Comparison of ENCODE assay signal across 31 cellular contexts in the genomic region with DNA sequence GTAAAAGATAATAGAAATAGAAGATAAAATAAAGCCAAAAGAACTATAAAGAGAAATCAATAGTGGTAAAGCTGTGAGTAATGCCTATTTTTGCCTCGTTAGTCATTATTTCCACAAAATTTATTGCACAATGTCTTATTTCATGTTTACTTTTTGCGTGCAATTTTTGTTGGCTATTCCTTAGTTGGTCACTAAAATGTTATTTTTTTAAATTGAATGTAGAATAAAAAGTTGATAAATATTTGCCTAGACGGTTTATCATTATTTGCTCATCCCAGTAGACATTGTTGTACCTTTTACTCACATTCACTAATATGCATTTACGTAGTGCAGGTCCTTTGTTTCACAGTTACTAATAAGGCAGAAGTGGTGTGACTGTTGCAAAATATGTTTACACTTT.
A peak's percentile ranks its signal among the peaks of the same experiment; 100 is the strongest.
DNase-seq lines count a peak whose midpoint lies in the region; ATAC-seq and TF ChIP-seq lines count a peak whose summit lies in the region.
"Had no signal": no experiment of that assay in that cellular context is flagged by ENCODE, and none has a peak within 500 bp of the region (broad histone marks: within the 10 kb centered on the region; RNA-seq: fewer than 3 reads in every experiment).

No MANE protein-coding gene starts in this region.

- TF ChIP-seq CTCF in MCF 10A (IDR thresholded peaks at IDR 0.05; ENCODE audit: unreplicated experiment) (no peak), breast epithelium (IDR thresholded peaks at IDR 0.05) (no peak), astrocyte of the spinal cord (IDR thresholded peaks at IDR 0.05; ENCODE audit: low read depth, low read length) (no peak), fibroblast of villous mesenchyme (IDR thresholded peaks at IDR 0.05; ENCODE audit: insufficient read depth, low read depth, low read length) (no peak)

- ATAC-seq in GM19467 (IDR thresholded peaks at IDR 0.05; ENCODE audit: unreplicated experiment), result no peak
- ATAC-seq in activated CD8-positive, alpha-beta T cell treated with anti-CD3 and anti-CD28 coated beads, Interleukin-2, amount 10 ng/mL, durations not matched to agents 7 days and 5 days, result no peak
- ATAC-seq: activated T-cell treated with anti-CD3 and anti-CD28 coated beads, Interleukin-2, amount 50 U/mL, for 4 hours; left lung; pancreas; WTC11 had no signal

- intact Hi-C loops in MCF 10A (cut with micrococcal nuclease) (no loop called here), breast epithelium (cut with DNase I; ENCODE audit: low total_unique reads) (no loop called here)

- no peaks in the 10 kb centered on the region for H3K27me3 ChIP-seq in breast epithelium
- H3K27me3 ChIP-seq: left lung, pancreas, SJCRH30 had no signal

- H3K4me3 ChIP-seq in breast epithelium, result no peak overlapping the region
- H3K4me3 ChIP-seq in astrocyte of the spinal cord (ENCODE audit: low read depth, low read length), result no peak overlapping the region
- H3K4me3 ChIP-seq in fibroblast of villous mesenchyme (ENCODE audit: low read depth, low read length), result no peak overlapping the region
- H3K4me3 ChIP-seq: left lung, pancreas, SJCRH30, thoracic aorta had no signal

- POLR2A ChIA-PET in MCF 10A (lab: Yijun Ruan, JAX), result interaction anchor here (0.7 to 1.8 kb wide), 4 partner anchors 31 to 66 kb away, joined by 3 to 6 read pairs (median 3); no protein-coding TSS in a partner anchor
- POLR2A ChIA-PET in activated CD8-positive, alpha-beta T cell treated with anti-CD3 and anti-CD28 coated beads, Interleukin-2, amount 10 ng/mL, durations not matched to agents 7 days and 5 days (lab: Charles Lee), result no interaction called here

- H3K4me1 ChIP-seq in breast epithelium, result no peaks in the 10 kb centered on the region
- H3K4me1 ChIP-seq: left lung, pancreas, SJCRH30 had no signal

- H3K27ac Mint-ChIP-seq in MCF 10A (ENCODE audit: low read depth, unreplicated experiment), result no peak overlapping the region
- no peak overlapping the region for H3K27ac Mint-ChIP-seq in activated CD8-positive, alpha-beta T cell treated with anti-CD3 and anti-CD28 coated beads, Interleukin-2, amount 10 ng/mL, durations not matched to agents 7 days and 5 days
- H3K27ac Mint-ChIP-seq: activated naive CD8-positive, alpha-beta T cell treated with anti-CD3 and anti-CD28 coated beads for 36 hours; CD4-positive, alpha-beta T cell; stimulated activated naive CD8-positive, alpha-beta T cell treated with anti-CD3 and anti-CD28 coated beads, Interleukin-15, Interleukin-2, amounts not matched to agents 100 ng/mL and 50 ng/mL, for 24 hours; WTC11 had no signal

- in situ Hi-C loops in astrocyte of the spinal cord (cut with HindIII; ENCODE audit: low sequenced_read_pairs), result no loop called here

- TF ChIP-seq POLR2A in breast epithelium (IDR thresholded peaks at IDR 0.05), result no peak

- no peaks in the 10 kb centered on the region for H3K9me3 Mint-ChIP-seq in MCF 10A (ENCODE audit: unreplicated experiment)
- H3K9me3 Mint-ChIP-seq in activated CD8-positive, alpha-beta T cell treated with anti-CD3 and anti-CD28 coated beads, Interleukin-2, amount 10 ng/mL, durations not matched to agents 7 days and 5 days (ENCODE audit: insufficient read depth), result no peaks in the 10 kb centered on the region

- CTCF ChIA-PET in MCF 10A (lab: Yijun Ruan, JAX), result interaction anchor here (1.0 kb wide), 1 partner anchor 38 kb away, joined by 4 read pairs; no protein-coding TSS in a partner anchor
- CTCF ChIA-PET in activated CD8-positive, alpha-beta T cell treated with anti-CD3 and anti-CD28 coated beads, Interleukin-2, amount 10 ng/mL, durations not matched to agents 7 days and 5 days (lab: Charles Lee), result no interaction called here

- H3K27ac ChIP-seq in breast epithelium, result no peak overlapping the region
- H3K27ac ChIP-seq: KMS-11, left lung, pancreas, SJCRH30, thoracic aorta had no signal

- BruUV-seq in MCF 10A (replicated peaks; lab: Mats Ljungman, UMichigan), result no TSS peak

- H3K27me3 Mint-ChIP-seq in MCF 10A (ENCODE audit: insufficient read depth, unreplicated experiment), result no peaks in the 10 kb centered on the region
- no peaks in the 10 kb centered on the region for H3K27me3 Mint-ChIP-seq in activated CD8-positive, alpha-beta T cell treated with anti-CD3 and anti-CD28 coated beads, Interleukin-2, amount 10 ng/mL, durations not matched to agents 7 days and 5 days (ENCODE audit: low read depth)
- H3K27me3 Mint-ChIP-seq: activated naive CD8-positive, alpha-beta T cell treated with anti-CD3 and anti-CD28 coated beads for 36 hours; CD4-positive, alpha-beta T cell; stimulated activated naive CD8-positive, alpha-beta T cell treated with anti-CD3 and anti-CD28 coated beads, Interleukin-15, Interleukin-2, amounts not matched to agents 100 ng/mL and 50 ng/mL, for 24 hours had no signal

- no peak overlapping the region for H3K4me3 Mint-ChIP-seq in MCF 10A (ENCODE audit: unreplicated experiment)
- H3K4me3 Mint-ChIP-seq in activated CD8-positive, alpha-beta T cell treated with anti-CD3 and anti-CD28 coated beads, Interleukin-2, amount 10 ng/mL, durations not matched to agents 7 days and 5 days, result no peak overlapping the region
- H3K4me3 Mint-ChIP-seq: activated naive CD8-positive, alpha-beta T cell treated with anti-CD3 and anti-CD28 coated beads for 36 hours; activated T-cell treated with anti-CD3 and anti-CD28 coated beads, Interleukin-2, amount 50 U/mL, for 4 hours; CD4-positive, alpha-beta T cell; stimulated activated naive CD8-positive, alpha-beta T cell treated with anti-CD3 and anti-CD28 coated beads, Interleukin-15, Interleukin-2, amounts not matched to agents 100 ng/mL and 50 ng/mL, for 24 hours; WTC11 had no signal

- peaks cover 0 to 9% of the 10 kb centered on the region in 2 donors for H3K9me3 ChIP-seq in breast epithelium
- H3K9me3 ChIP-seq: pancreas, thoracic aorta had no signal

- DNase-seq in MCF 10A (ENCODE audit: unreplicated experiment) (peak; percentile 59), breast epithelium (ENCODE audit: low spot score in 2 of 2) (no peak), astrocyte of the spinal cord (ENCODE audit: low read depth, low spot score) (peak; percentile 18), fibroblast of villous mesenchyme (ENCODE audit: low read depth) (peak; percentile 30), NCI-H2029 treated with DMSO at 0.1 percent for 48 hours (lab: John Stamatoyannopoulos, UW) (no peak), NCI-H774 (lab: John Stamatoyannopoulos, UW) (no peak)
- no peak for DNase-seq in activated CD8-positive, alpha-beta T cell treated with anti-CD3 and anti-CD28 coated beads, Interleukin-2, amount 10 ng/mL, durations not matched to agents 7 days and 5 days
- DNase-seq: 8988T; activated CD4-positive, alpha-beta T cell treated with anti-CD3 and anti-CD28 coated beads, Interleukin-2, amount 50 U/mL, for 1 hour; activated gamma-delta T cell; activated naive CD8-positive, alpha-beta T cell treated with anti-CD3 and anti-CD28 coated beads for 36 hours; activated T-cell treated with anti-CD3 and anti-CD28 coated beads, Interleukin-2, amount 50 U/mL, for 4 hours; CD4-positive, alpha-beta T cell; glutamatergic neuron; islet precursor cell; left lung; mesenchymal stem cell; MV-4-11; NCI-H146; NCI-H446; NCI-H748 treated with DMSO at 0.1 percent for 48 hours; pancreas; retina; SJCRH30; stimulated activated CD4-positive, alpha-beta T cell treated with anti-CD3 and anti-CD28 coated beads, Interleukin-2, amount 100 ng/mL, for 24 hours; stimulated activated CD8-positive, alpha-beta memory T cell treated with anti-CD3 and anti-CD28 coated beads, Interleukin-4, amount 100 ng/mL, for 48 hours had no signal

- no peaks in the 10 kb centered on the region for H3K36me3 ChIP-seq in breast epithelium
- H3K36me3 ChIP-seq: left lung, pancreas, SJCRH30, thoracic aorta had no signal

- no peaks in the 10 kb centered on the region for H3K36me3 Mint-ChIP-seq in MCF 10A (ENCODE audit: insufficient read depth, unreplicated experiment)
- no peaks in the 10 kb centered on the region for H3K36me3 Mint-ChIP-seq in activated CD8-positive, alpha-beta T cell treated with anti-CD3 and anti-CD28 coated beads, Interleukin-2, amount 10 ng/mL, durations not matched to agents 7 days and 5 days (ENCODE audit: low read depth)

- peaks cover 8% of the 10 kb centered on the region for H3K4me1 Mint-ChIP-seq in MCF 10A (ENCODE audit: insufficient read depth, unreplicated experiment)
- H3K4me1 Mint-ChIP-seq in activated CD8-positive, alpha-beta T cell treated with anti-CD3 and anti-CD28 coated beads, Interleukin-2, amount 10 ng/mL, durations not matched to agents 7 days and 5 days (ENCODE audit: low read depth), result no peaks in the 10 kb centered on the region
- H3K4me1 Mint-ChIP-seq: activated naive CD8-positive, alpha-beta T cell treated with anti-CD3 and anti-CD28 coated beads for 36 hours had no signal

Comparison
In these comparisons a context has a peak if more than half of its experiments do, and no peak if none do; other contexts are left out.
1. DNase-seq: peak in MCF 10A (single experiment), astrocyte of the spinal cord (single experiment) and fibroblast of villous mesenchyme (single experiment); none in breast epithelium (0 of 2), NCI-H2029 treated with DMSO at 0.1 percent for 48 hours (single experiment), NCI-H774 (single experiment) and activated CD8-positive, alpha-beta T cell treated with anti-CD3 and anti-CD28 coated beads, Interleukin-2, amount 10 ng/mL, durations not matched to agents 7 days and 5 days (single experiment).